9 cellular contexts compared by ENCODE assay signal in genomic region chrX:53281321-53281822, GRCh38. TPM values are rescaled to one million over a fixed set of nuclear protein-coding genes. Genes with fewer than 3 reads are reported as not detected.
DNase-seq lines count a peak whose midpoint lies in the region; ATAC-seq and TF ChIP-seq lines count a peak whose summit lies in the region.
"Had no signal": no experiment of that assay in that cellular context is flagged by ENCODE, and none has a peak within 500 bp of the region (broad histone marks: within the 10 kb centered on the region; RNA-seq: fewer than 3 reads in every experiment).

Gene IQSEC2 (minus strand): TSS chrX:53281584.

- ATAC-seq in left lobe of liver (peak; percentile 73), GM19397 (IDR thresholded peaks at IDR 0.05; ENCODE audit: unreplicated experiment) (no peak)

- H3K27ac ChIP-seq in coronary artery (peak within 1 kb of the TSS; percentile 43 to 81), temporal lobe (ENCODE audit: low read depth, low read length) (peak within 1 kb of the TSS; percentile 45)
- H3K27ac ChIP-seq: KMS-11 had no signal

- DNase-seq in ELR (ENCODE audit: low read depth) (peak; percentile 77), NCI-H510A treated with DMSO at 0.1 percent for 48 hours (lab: John Stamatoyannopoulos, UW) (peak; percentile 6), coronary artery (ENCODE audit: low spot score) (peak; percentile 87), left lobe of liver (ENCODE audit: low spot score) (peak; percentile 50), NCI-H774 (lab: John Stamatoyannopoulos, UW) (no peak), 8988T (no peak)

- no peak for TF ChIP-seq CTCF in coronary artery (IDR thresholded peaks at IDR 0.05)

- H3K4me3 ChIP-seq in coronary artery, result peak within 1 kb of the TSS; percentile 62

RNA-seq across cellular contexts. Expression of gene IQSEC2, which starts in this region (rescaled TPM):
- total RNA-seq in left lobe of liver, result 2.5 TPM
- 14.0 TPM for total RNA-seq in temporal lobe

Comparison
In these comparisons a context has a peak if more than half of its experiments do, and no peak if none do; other contexts are left out.
1. DNase-seq: peak in ELR (single experiment), NCI-H510A treated with DMSO at 0.1 percent for 48 hours (single experiment), coronary artery (single experiment) and left lobe of liver (single experiment); none in NCI-H774 (single experiment) and 8988T (single experiment).